12 cellular contexts compared by ENCODE assay signal in genomic region chr4:87042986-87043820, GRCh38.
DNase-seq lines count a peak whose midpoint lies in the region; ATAC-seq and TF ChIP-seq lines count a peak whose summit lies in the region.
"Had no signal": no experiment of that assay in that cellular context is flagged by ENCODE, and none has a peak within 500 bp of the region (broad histone marks: within the 10 kb centered on the region; RNA-seq: fewer than 3 reads in every experiment).

No MANE protein-coding gene starts in this region.

- no peak overlapping the region for H3K9ac ChIP-seq in subcutaneous abdominal adipose tissue (ENCODE audit: low read length in 5 of 5)

- no peak for TF ChIP-seq POLR2A in gastroesophageal sphincter (IDR thresholded peaks at IDR 0.05)

- no peak for TF ChIP-seq CTCF in gastroesophageal sphincter (IDR thresholded peaks at IDR 0.05)

- H3K36me3 ChIP-seq in gastroesophageal sphincter (peaks cover 0 to 11% of the 10 kb centered on the region in 2 donors), subcutaneous abdominal adipose tissue (ENCODE audit: control insufficient read depth in 5 of 5, insufficient read depth in 5 of 5, low read length in 5 of 5) (peaks cover under 1 to 13% (median 10%) of the 10 kb centered on the region in 5 donors)

- H3K9me3 ChIP-seq in gastroesophageal sphincter = no peaks in the 10 kb centered on the region
- no peaks in the 10 kb centered on the region for H3K9me3 ChIP-seq in subcutaneous abdominal adipose tissue (ENCODE audit: control insufficient read depth in 5 of 5, low read length in 5 of 5)

- no peak for TF ChIP-seq EP300 in gastroesophageal sphincter (IDR thresholded peaks at IDR 0.05)

- peak overlapping the region in 3 of 4 donors; percentile 58 to 86 (median 81) for H3K27ac ChIP-seq in gastroesophageal sphincter
- peak overlapping the region; percentile 90 for H3K27ac ChIP-seq in subcutaneous abdominal adipose tissue (ENCODE audit: low read depth, low read length)
- H3K27ac ChIP-seq: 22Rv1 had no signal

- peak; percentile 48 for ATAC-seq in HG03159 (IDR thresholded peaks at IDR 0.05; ENCODE audit: unreplicated experiment)
- no peak for ATAC-seq in gastroesophageal sphincter

- 70 to 86% methylated on average over 3 to 4 of the region's 4 CpGs for WGBS in gastroesophageal sphincter (ENCODE audit: low coverage in 1 of 2), 2 donors

- H3K27me3 ChIP-seq in gastroesophageal sphincter = no peaks in the 10 kb centered on the region
- no peaks in the 10 kb centered on the region for H3K27me3 ChIP-seq in subcutaneous abdominal adipose tissue (ENCODE audit: control insufficient read depth in 5 of 5, insufficient read depth in 4 of 5, low read length in 5 of 5)

- H3K4me3 ChIP-seq in gastroesophageal sphincter = no peak overlapping the region
- H3K4me3 ChIP-seq in subcutaneous abdominal adipose tissue (ENCODE audit: low read depth in 1 of 5, low read length in 5 of 5) = no peak overlapping the region

- H3K4me1 ChIP-seq in gastroesophageal sphincter (peaks cover 16 to 96% (median 55%) of the 10 kb centered on the region in 3 donors), subcutaneous abdominal adipose tissue (ENCODE audit: control insufficient read depth in 5 of 5, insufficient read depth in 5 of 5, low read length in 5 of 5) (peaks cover 22 to 66% (median 64%) of the 10 kb centered on the region in 5 donors)

- DNase-seq in NCI-H748 (lab: John Stamatoyannopoulos, UW; ENCODE audit: unreplicated experiment) = peak; percentile 1
- no peak for DNase-seq in NCI-H748 treated with DMSO at 0.1 percent for 48 hours (lab: John Stamatoyannopoulos, UW)
- no peak for DNase-seq in NK-92 treated with Interleukin-12 subunit alpha and Interleukin-12 subunit beta, amount 100 ng/mL, for 24 hours (lab: John Stamatoyannopoulos, UW)
- no peak for DNase-seq in midbrain (lab: John Stamatoyannopoulos, UW)
- no peak for DNase-seq in NCI-H510A (lab: John Stamatoyannopoulos, UW)
- DNase-seq: activated CD8-positive, alpha-beta memory T cell treated with anti-CD3 and anti-CD28 coated beads, Interleukin-2, amount 50 U/mL, for 4 hours; nucleus accumbens; SW 1271 had no signal
